ENCODE assay signal across 18 cellular contexts in genomic region chr15:54722342-54722986, GRCh38.
"Had no signal": no experiment of that assay in that cellular context is flagged by ENCODE, and none has a peak within 500 bp of the region (broad histone marks: within the 10 kb centered on the region; RNA-seq: fewer than 3 reads in every experiment).

No MANE protein-coding gene starts in this region.

- H3K36me3 Mint-ChIP-seq: immature natural killer cell; memory B cell; mesothelial cell of epicardium; stimulated activated memory B cell treated with anti-CD40 and anti-IgM and Interleukin-4, amounts not matched to agents 10 μg/mL and 1 μg/mL and 100 μg/mL, for 72 hours had no signal

- H3K27me3 Mint-ChIP-seq: memory B cell; stimulated activated memory B cell treated with anti-CD40 and anti-IgM and Interleukin-4, amounts not matched to agents 10 μg/mL and 1 μg/mL and 100 μg/mL, for 72 hours; stimulated activated naive CD8-positive, alpha-beta T cell treated with anti-CD3 and anti-CD28 coated beads, Interleukin-15, amount 100 ng/mL, for 72 hours had no signal

- ATAC-seq: foreskin keratinocyte; lower lobe of right lung; psoas muscle; right lobe of liver; stimulated activated memory B cell treated with anti-CD40 and anti-IgM and Interleukin-4, amounts not matched to agents 10 μg/mL and 1 μg/mL and 100 μg/mL, for 72 hours; stimulated activated naive CD8-positive, alpha-beta T cell treated with anti-CD3 and anti-CD28 coated beads, Interleukin-15, amount 100 ng/mL, for 72 hours; upper lobe of right lung had no signal

- H3K4me3 Mint-ChIP-seq: endodermal cell; immature natural killer cell; memory B cell; mesothelial cell of epicardium; nephron; stimulated activated memory B cell treated with anti-CD40 and anti-IgM and Interleukin-4, amounts not matched to agents 10 μg/mL and 1 μg/mL and 100 μg/mL, for 72 hours; stimulated activated naive CD8-positive, alpha-beta T cell treated with anti-CD3 and anti-CD28 coated beads, Interleukin-15, amount 100 ng/mL, for 72 hours had no signal

- H3K27ac Mint-ChIP-seq: endodermal cell; immature natural killer cell; memory B cell; mesothelial cell of epicardium; nephron; stimulated activated memory B cell treated with anti-CD40 and anti-IgM and Interleukin-4, amounts not matched to agents 10 μg/mL and 1 μg/mL and 100 μg/mL, for 72 hours; stimulated activated naive CD8-positive, alpha-beta T cell treated with anti-CD3 and anti-CD28 coated beads, Interleukin-15, amount 100 ng/mL, for 72 hours had no signal

- DNase-seq: dermis blood vessel endothelial cell; endodermal cell; erythroblast; foreskin keratinocyte; immature natural killer cell; left ventricle myocardium inferior; lower lobe of right lung; psoas muscle; retina; right lobe of liver; stimulated activated CD4-positive, alpha-beta T cell treated with anti-CD3 and anti-CD28 coated beads, Interleukin-4, amount 100 ng/mL, for 24 hours; stimulated activated naive CD8-positive, alpha-beta T cell treated with anti-CD3 and anti-CD28 coated beads, Interleukin-15, amount 100 ng/mL, for 72 hours; testis; upper lobe of right lung had no signal

- H3K4me1 Mint-ChIP-seq: endodermal cell; memory B cell; mesothelial cell of epicardium; nephron; stimulated activated memory B cell treated with anti-CD40 and anti-IgM and Interleukin-4, amounts not matched to agents 10 μg/mL and 1 μg/mL and 100 μg/mL, for 72 hours; stimulated activated naive CD8-positive, alpha-beta T cell treated with anti-CD3 and anti-CD28 coated beads, Interleukin-15, amount 100 ng/mL, for 72 hours had no signal
